In the genomic region with DNA sequence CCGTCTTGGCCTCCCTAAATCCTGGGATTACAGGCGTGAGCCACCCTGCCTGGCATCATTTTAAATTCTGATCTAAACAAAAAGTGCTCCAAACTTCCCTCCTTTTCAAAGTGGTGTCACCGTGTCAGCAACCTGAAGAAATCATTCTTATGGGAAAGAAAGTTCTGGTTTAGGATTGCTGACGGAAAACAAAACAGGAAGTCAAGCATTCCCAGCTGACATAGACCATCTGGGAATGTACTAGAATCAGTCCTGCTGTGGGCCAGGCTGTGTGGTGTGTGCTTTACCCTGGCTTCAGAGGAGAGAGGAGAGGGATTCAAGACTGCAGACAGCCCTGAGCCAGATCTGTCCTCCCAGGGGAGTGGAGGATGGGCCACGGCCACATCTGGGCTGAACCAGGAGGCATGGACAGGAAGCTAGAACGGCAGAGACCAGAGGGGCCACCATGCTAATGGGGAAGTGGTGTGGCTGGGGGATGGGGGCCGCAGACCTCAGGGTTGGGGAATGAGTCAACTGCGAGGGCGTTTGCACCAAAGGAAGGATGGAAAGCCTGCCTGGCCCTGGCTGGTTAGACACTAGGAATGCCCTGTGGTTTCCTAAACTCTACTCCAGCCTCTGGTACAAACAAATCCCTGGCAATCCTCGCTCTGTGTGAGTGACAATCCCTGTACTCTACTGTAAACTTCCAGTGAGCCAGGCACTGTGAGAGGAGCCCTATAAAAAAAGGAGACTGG, we compare ENCODE assay signal across 8 cellular contexts. TPM values are rescaled to one million over a fixed set of nuclear protein-coding genes. Genes with fewer than 3 reads are reported as not detected.
DNase-seq lines count a peak whose midpoint lies in the region; ATAC-seq and TF ChIP-seq lines count a peak whose summit lies in the region.

No MANE protein-coding gene starts in this region.

- no peaks in the 10 kb centered on the region for H3K9me2 ChIP-seq in OCI-LY1 (ENCODE audit: low read depth, low read length)

- no peaks in the 10 kb centered on the region for H3K9me3 Mint-ChIP-seq in activated CD8-positive, alpha-beta memory T cell treated with anti-CD3 and anti-CD28 coated beads, Interleukin-2, amount 10 ng/mL, durations not matched to agents 7 days and 5 days (ENCODE audit: low read depth)
- no peaks in the 10 kb centered on the region for H3K9me3 Mint-ChIP-seq in Caco-2 (ENCODE audit: unreplicated experiment)

- H3F3A ChIP-seq in OCI-LY1 (ENCODE audit: insufficient read depth, low read length), result no peaks in the 10 kb centered on the region

- peaks cover 17% of the 10 kb centered on the region for H3K4me1 Mint-ChIP-seq in activated CD8-positive, alpha-beta memory T cell treated with anti-CD3 and anti-CD28 coated beads, Interleukin-2, amount 10 ng/mL, durations not matched to agents 7 days and 5 days
- no peaks in the 10 kb centered on the region for H3K4me1 Mint-ChIP-seq in Caco-2 (ENCODE audit: low read depth, unreplicated experiment)

- H3K36me3 Mint-ChIP-seq in activated CD8-positive, alpha-beta memory T cell treated with anti-CD3 and anti-CD28 coated beads, Interleukin-2, amount 10 ng/mL, durations not matched to agents 7 days and 5 days, result no peaks in the 10 kb centered on the region
- H3K36me3 Mint-ChIP-seq in Caco-2 (ENCODE audit: insufficient read depth, unreplicated experiment), result no peaks in the 10 kb centered on the region

- peak overlapping the region; percentile 46; the same call in 1 of the 2 replicates for H3K4me2 ChIP-seq in OCI-LY1 (ENCODE audit: low read length)

- H3K27me3 Mint-ChIP-seq in activated CD8-positive, alpha-beta memory T cell treated with anti-CD3 and anti-CD28 coated beads, Interleukin-2, amount 10 ng/mL, durations not matched to agents 7 days and 5 days, result peaks cover 13% of the 10 kb centered on the region
- H3K27me3 Mint-ChIP-seq in Caco-2 (ENCODE audit: insufficient read depth, unreplicated experiment), result no peaks in the 10 kb centered on the region

- no peak overlapping the region for H3K9ac ChIP-seq in OCI-LY1 (ENCODE audit: low read length)

- H3K9me3 ChIP-seq in OCI-LY1 (ENCODE audit: low read length) (no peaks in the 10 kb centered on the region), testis (no peaks in the 10 kb centered on the region), Caco-2 (no peaks in the 10 kb centered on the region)

- peak overlapping the region; percentile 60 for H3K27ac Mint-ChIP-seq in activated CD8-positive, alpha-beta memory T cell treated with anti-CD3 and anti-CD28 coated beads, Interleukin-2, amount 10 ng/mL, durations not matched to agents 7 days and 5 days
- H3K27ac Mint-ChIP-seq in Caco-2 (ENCODE audit: unreplicated experiment), result no peak overlapping the region

- H3K4me3 ChIP-seq in OCI-LY1 (ENCODE audit: low read depth, low read length, poor library complexity, severe bottlenecking) (no peak overlapping the region), lower leg skin (ENCODE audit: low read depth, poor library complexity, severe bottlenecking) (no peak overlapping the region), testis (no peak overlapping the region), Caco-2 (ENCODE audit: low read depth, low read length) (no peak overlapping the region)

- DNase-seq in activated CD8-positive, alpha-beta memory T cell treated with anti-CD3 and anti-CD28 coated beads, Interleukin-2, amount 10 ng/mL, durations not matched to agents 7 days and 5 days, result peak; percentile 84
- DNase-seq in activated CD8-positive, alpha-beta memory T cell treated with anti-CD3 and anti-CD28 coated beads, Interleukin-2, amount 50 U/mL, for 4 hours, result no peak
- DNase-seq in caudate nucleus (lab: John Stamatoyannopoulos, UW), result peak in 27 of 61 donors; percentile 6 to 52 (median 26)
- peak; percentile 70 to 93 for DNase-seq in lower leg skin (ENCODE audit: low spot score in 2 of 2)
- DNase-seq in testis, result peak; percentile 32
- DNase-seq in Caco-2, result no peak

- TF ChIP-seq POLR2A in lower leg skin (IDR thresholded peaks at IDR 0.05), result no peak
- TF ChIP-seq POLR2A in testis (IDR thresholded peaks at IDR 0.05), result no peak

- H3K27ac ChIP-seq in OCI-LY1 (ENCODE audit: low read depth, low read length, poor library complexity, severe bottlenecking) (no peak overlapping the region), caudate nucleus (ENCODE audit: low read depth, low read length) (peak overlapping the region; percentile 69), testis (peak overlapping the region; percentile 55 to 60)

- H3K79me2 ChIP-seq in OCI-LY1 (ENCODE audit: insufficient read depth, low read length), result no peaks in the 10 kb centered on the region

- TF ChIP-seq CTCF in OCI-LY1 (IDR thresholded peaks at IDR 0.05; ENCODE audit: low read length) (no peak), lower leg skin (IDR thresholded peaks at IDR 0.05) (no peak), testis (IDR thresholded peaks at IDR 0.05) (no peak), Caco-2 (IDR thresholded peaks at IDR 0.05; ENCODE audit: insufficient read depth in 1 of 2, low read depth in 1 of 2, low read length in 1 of 2, severe bottlenecking in 1 of 2, unreplicated experiment in 1 of 2) (no peak)

- intact Hi-C loops in lower leg skin (cut with DNase I; ENCODE audit: low total_unique reads), result no loop called here
- intact Hi-C loops in testis (cut with DNase I; ENCODE audit: low total_unique reads), result no loop called here
- intact Hi-C loops in Caco-2 (cut with micrococcal nuclease; ENCODE audit: unreplicated experiment), result no loop called here

- no peak overlapping the region for H3K4me3 Mint-ChIP-seq in activated CD8-positive, alpha-beta memory T cell treated with anti-CD3 and anti-CD28 coated beads, Interleukin-2, amount 10 ng/mL, durations not matched to agents 7 days and 5 days
- no peak overlapping the region for H3K4me3 Mint-ChIP-seq in Caco-2 (ENCODE audit: unreplicated experiment)

- CTCF ChIA-PET in activated CD8-positive, alpha-beta memory T cell treated with anti-CD3 and anti-CD28 coated beads, Interleukin-2, amount 10 ng/mL, durations not matched to agents 7 days and 5 days (lab: Charles Lee), result interaction anchor here (0.6 to 5.7 kb wide), 3 partner anchors 16 to 74 kb away, joined by 3 to 28 read pairs (median 3); a partner anchor contains a TSS
- CTCF ChIA-PET in Caco-2 (lab: Charles Lee), result no interaction called here

- POLR2A ChIA-PET in Caco-2 (lab: Charles Lee), result no interaction called here

- H3K27me3 ChIP-seq in OCI-LY1 (ENCODE audit: insufficient read depth, low read length) (peaks cover 15% of the 10 kb centered on the region), testis (no peaks in the 10 kb centered on the region), Caco-2 (replicated peaks; ENCODE audit: control insufficient read depth, insufficient read depth, low read length) (no peaks in the 10 kb centered on the region)

- no peak overlapping the region for H2AFZ ChIP-seq in OCI-LY1 (ENCODE audit: low read length)

- 41 to 50% methylated on average over 10 of the region's 10 CpGs for WGBS in lower leg skin, 2 donors
- 56 to 60% methylated on average over 10 of the region's 10 CpGs for WGBS in testis, 2 donors

- peak; percentile 68 for ATAC-seq in activated CD8-positive, alpha-beta memory T cell treated with anti-CD3 and anti-CD28 coated beads, Interleukin-2, amount 10 ng/mL, durations not matched to agents 7 days and 5 days
- peak; percentile 65 for ATAC-seq in HG02840 (IDR thresholded peaks at IDR 0.05; ENCODE audit: low FRiP score, unreplicated experiment)

- H3K36me3 ChIP-seq in OCI-LY1 (ENCODE audit: insufficient read depth, low read length), result no peaks in the 10 kb centered on the region
- H3K36me3 ChIP-seq in testis (ENCODE audit: low read depth, missing control alignments), result no peaks in the 10 kb centered on the region
- H3K36me3 ChIP-seq in Caco-2 (ENCODE audit: control insufficient read depth, insufficient read depth, low read length), result no peaks in the 10 kb centered on the region

- no TSS peak for BruUV-seq in Caco-2 (replicated peaks; lab: Mats Ljungman, UMichigan)

- no peaks in the 10 kb centered on the region for H4K20me1 ChIP-seq in OCI-LY1 (ENCODE audit: insufficient read depth, low read length)

- peaks cover 23% of the 10 kb centered on the region for H3K4me1 ChIP-seq in OCI-LY1 (ENCODE audit: insufficient read depth, low read length, severe bottlenecking)
- H3K4me1 ChIP-seq in testis, result peaks cover 11% of the 10 kb centered on the region
- H3K4me1 ChIP-seq in Caco-2, result peaks cover 7% of the 10 kb centered on the region

RNA-seq across cellular contexts. Expression of a gene that starts 16.7 kb away (rescaled TPM):
- total RNA-seq in activated CD8-positive, alpha-beta memory T cell treated with anti-CD3 and anti-CD28 coated beads, Interleukin-2, amount 10 ng/mL, durations not matched to agents 7 days and 5 days, result 1 to 10 TPM; 1.9 to 4.6 TPM
- total RNA-seq in lower leg skin, result 10 to 100 TPM; 29.1 to 60.2 (median 52.5) TPM
- 10 to 100 TPM; 16.5 to 19.8 TPM for total RNA-seq in testis
- polyA plus RNA-seq in testis (ENCODE audit: insufficient read depth, low read depth, low replicate concordance), result 8.5 TPM
- total RNA-seq in Caco-2 (2022), result 19.5 and 23.5 TPM in 2 replicates

RNA-seq across cellular contexts. Expression of a gene that starts 18.3 kb away (rescaled TPM):
- total RNA-seq in activated CD8-positive, alpha-beta memory T cell treated with anti-CD3 and anti-CD28 coated beads, Interleukin-2, amount 10 ng/mL, durations not matched to agents 7 days and 5 days, result 10 to 100 TPM; 70.5 to 76.8 TPM
- total RNA-seq in lower leg skin, result 10 to 100 TPM; 15.3 to 26.5 (median 23.9) TPM
- 10 to 100 TPM; 10.8 to 15.2 TPM for total RNA-seq in testis
- polyA plus RNA-seq in testis (ENCODE audit: insufficient read depth, low read depth, low replicate concordance), result 29.2 TPM
- 64.9 and 75.6 TPM in 2 replicates for total RNA-seq in Caco-2 (2022)

Comparison
In these comparisons a context has a peak if more than half of its experiments do, and no peak if none do; other contexts are left out.
1. DNase-seq: peak in activated CD8-positive, alpha-beta memory T cell treated with anti-CD3 and anti-CD28 coated beads, Interleukin-2, amount 10 ng/mL, durations not matched to agents 7 days and 5 days (single experiment), lower leg skin (2 of 2) and testis (single experiment); none in activated CD8-positive, alpha-beta memory T cell treated with anti-CD3 and anti-CD28 coated beads, Interleukin-2, amount 50 U/mL, for 4 hours (single experiment) and Caco-2 (0 of 2).